ENCODE assay signal across 23 cellular contexts in the genomic region with DNA sequence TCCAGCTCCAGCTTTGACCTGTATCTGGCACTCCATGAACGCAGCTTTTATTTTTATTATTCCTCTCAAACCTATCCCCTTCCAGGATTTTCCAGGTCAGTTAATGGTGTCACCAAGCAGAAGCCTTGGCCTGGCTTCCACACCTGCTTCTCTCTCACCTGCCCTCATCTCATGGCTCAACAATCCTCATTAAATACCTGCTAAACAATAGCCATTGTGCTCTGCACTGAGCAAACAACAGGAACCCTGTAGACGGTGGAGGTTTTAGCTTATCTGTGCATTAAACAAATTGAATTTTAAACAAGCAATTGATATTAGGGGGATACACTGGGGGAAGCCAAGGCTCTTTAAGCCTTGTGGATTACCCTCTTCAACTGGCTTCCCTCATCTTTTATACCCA. TPM values are rescaled to one million over a fixed set of nuclear protein-coding genes. Genes with fewer than 3 reads are reported as not detected.
A peak's percentile ranks its signal among the peaks of the same experiment; 100 is the strongest.
DNase-seq lines count a peak whose midpoint lies in the region; ATAC-seq and TF ChIP-seq lines count a peak whose summit lies in the region.
"Had no signal": no experiment of that assay in that cellular context is flagged by ENCODE, and none has a peak within 500 bp of the region (broad histone marks: within the 10 kb centered on the region; RNA-seq: fewer than 3 reads in every experiment).

No MANE protein-coding gene starts in this region.

- no peak overlapping the region for H3K4me3 ChIP-seq in dorsolateral prefrontal cortex
- H3K4me3 ChIP-seq: ascending aorta, coronary artery, GM12878, hepatocyte had no signal

- DNase-seq in DMS153 treated with DMSO at 0.1 percent for 48 hours (lab: John Stamatoyannopoulos, UW; ENCODE audit: unreplicated experiment) (peak; percentile 81), NCI-H128 (lab: John Stamatoyannopoulos, UW; ENCODE audit: unreplicated experiment) (peak; percentile 19), NCI-H510A (lab: John Stamatoyannopoulos, UW) (peak; percentile 76), left colon (no peak), dorsolateral prefrontal cortex (no peak)
- DNase-seq: activated CD4-positive, alpha-beta T cell treated with anti-CD3 and anti-CD28 coated beads, Interleukin-2, amount 50 U/mL, for 48 hours; activated naive CD4-positive, alpha-beta T cell treated with anti-CD3 and anti-CD28 coated beads, Interleukin-2, amount 10 ng/mL, durations not matched to agents 7 days and 5 days; activated T-cell treated with anti-CD3 and anti-CD28 coated beads for 4 hours; Caco-2; GF-D8; NCI-H2171 had no signal

- ATAC-seq in left colon (peak; percentile 64), HG02852 (IDR thresholded peaks at IDR 0.05; ENCODE audit: unreplicated experiment) (no peak), GM19452 (IDR thresholded peaks at IDR 0.05; ENCODE audit: unreplicated experiment) (no peak), GM21423 (IDR thresholded peaks at IDR 0.05; ENCODE audit: unreplicated experiment) (no peak)
- ATAC-seq: GM12878 had no signal

- intact Hi-C loops in left colon (cut with DNase I, micrococcal nuclease) = no loop called here
- intact Hi-C loops in dorsolateral prefrontal cortex (cut with DNase I) = no loop called here

- TF ChIP-seq CTCF in dorsolateral prefrontal cortex (IDR thresholded peaks at IDR 0.05 in 54 of 56, conservative IDR thresholded peaks at IDR 0.05 in 2 of 56; ENCODE audit: low read depth in 1 of 56, partially characterized antibody in 56 of 56) = no peak

- H3K27me3 ChIP-seq in dorsolateral prefrontal cortex = no peaks in the 10 kb centered on the region
- H3K27me3 ChIP-seq: ascending aorta, hepatocyte had no signal

- H3K27ac ChIP-seq in dorsolateral prefrontal cortex = no peak overlapping the region
- H3K27ac ChIP-seq: ascending aorta, coronary artery, hepatocyte, VCaP had no signal

RNA-seq across cellular contexts. Expression of a gene that starts 15.3 kb away (rescaled TPM):
- total RNA-seq in left colon (10 to 100 TPM; 34.8 to 42.3 TPM), dorsolateral prefrontal cortex (100 to 1,000 TPM in 2 of 120 experiments, 10 to 100 TPM in 118; 44.8 to 116 (median 65.6) TPM)

RNA-seq across cellular contexts. Expression of a gene that starts 19.8 kb away (rescaled TPM):
- 100 to 1,000 TPM; 106 to 385 TPM for total RNA-seq in left colon
- 1 to 10 TPM in 119 of 120 experiments, under 1 TPM in 1; 0.84 to 8.3 (median 3.3) TPM for total RNA-seq in dorsolateral prefrontal cortex
- total RNA-seq: ascending aorta; Caco-2; fibroblast of villous mesenchyme; mesenteric fat pad; T-helper 1 cell treated with Interleukin-12 subunit alpha and Interleukin-12 subunit beta and Interleukin-4 antibody, amounts not matched to agents 30 ng/mL and 1 ng/mL, for 36 hours had no signal

RNA-seq across cellular contexts. Expression of a gene that starts 26.6 kb away (rescaled TPM):
- total RNA-seq in left colon (100 to 1,000 TPM; 108 to 196 TPM), dorsolateral prefrontal cortex (100 to 1,000 TPM in 94 of 120 experiments, 10 to 100 TPM in 26; 47.1 to 833 (median 180) TPM)

RNA-seq across cellular contexts. Expression of a gene that starts 32.2 kb away (rescaled TPM):
- total RNA-seq in left colon = 10 to 100 TPM in 1 of 2 donors, under 1 TPM in 1; 0.36 to 74.3 TPM
- total RNA-seq in dorsolateral prefrontal cortex = 1 to 10 TPM in 6 of 120 experiments, under 1 TPM in 12, not detected in 102; 0.23 to 2.2 (median 0.41) TPM
- total RNA-seq: Caco-2; GM12878; neural crest cell; T-helper 1 cell treated with Interleukin-12 subunit alpha and Interleukin-12 subunit beta and Interleukin-4 antibody, amounts not matched to agents 30 ng/mL and 1 ng/mL, for 36 hours had no signal

Comparison
In these comparisons a context has a peak if more than half of its experiments do, and no peak if none do; other contexts are left out.
1. DNase-seq: peak in DMS153 treated with DMSO at 0.1 percent for 48 hours (single experiment), NCI-H128 (single experiment) and NCI-H510A (single experiment); none in left colon (0 of 2) and dorsolateral prefrontal cortex (0 of 10).
2. RNA of a gene that starts 19.8 kb away (total RNA-seq): 106 to 385 TPM in left colon; 0.84 to 8.3 TPM in dorsolateral prefrontal cortex; every median in the first group is over 10 times any median in the second.